In the genomic region with DNA sequence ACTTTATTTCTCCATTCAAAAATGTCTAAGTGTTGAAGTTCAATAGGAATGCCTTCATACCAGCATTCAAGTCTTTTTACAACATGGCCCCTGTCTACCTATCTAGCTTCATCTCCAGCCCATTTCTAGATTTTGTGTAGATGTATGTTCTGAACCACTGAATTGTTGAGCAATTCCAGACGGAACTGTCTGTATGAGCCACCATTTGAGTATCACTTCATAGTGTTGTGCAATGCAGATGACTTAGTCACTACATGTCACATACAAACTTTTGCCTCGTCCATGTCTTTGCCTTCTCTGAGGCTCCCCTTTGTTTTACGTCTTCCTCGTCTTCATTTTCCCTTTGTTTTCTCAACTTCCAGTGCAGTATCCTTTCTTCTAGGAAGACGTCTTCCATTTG, we compare ENCODE assay signal across 22 cellular contexts.
DNase-seq lines count a peak whose midpoint lies in the region; ATAC-seq and TF ChIP-seq lines count a peak whose summit lies in the region.
"Had no signal": no experiment of that assay in that cellular context is flagged by ENCODE, and none has a peak within 500 bp of the region (broad histone marks: within the 10 kb centered on the region; RNA-seq: fewer than 3 reads in every experiment).

No MANE protein-coding gene starts in this region.

- no peak for TF ChIP-seq POLR2A in IMR-90 (IDR thresholded peaks at IDR 0.05; ENCODE audit: low read depth, low read length)

- H3K9me1 ChIP-seq in IMR-90 (ENCODE audit: insufficient read depth, low read length): peaks cover 12% of the 10 kb centered on the region

- no peaks in the 10 kb centered on the region for H3K4me1 Mint-ChIP-seq in natural killer cell treated with Interleukin-12 subunit alpha and Interleukin-12 subunit beta and Interleukin-15 and Interleukin-18, amount 100 ng/mL, for 72 hours (ENCODE audit: low read depth in 2 of 2)
- H3K4me1 Mint-ChIP-seq: activated naive CD4-positive, alpha-beta T cell treated with anti-CD3 and anti-CD28 coated beads, Interleukin-2, amount 10 ng/mL, durations not matched to agents 7 days and 5 days; CD8-positive, alpha-beta memory T cell; stimulated activated memory B cell treated with anti-CD40 and anti-IgM and Interleukin-4, amounts not matched to agents 10 μg/mL and 1 μg/mL and 100 μg/mL, for 72 hours had no signal

- H2AK5ac ChIP-seq in IMR-90 (ENCODE audit: low read depth, low read length): no peak overlapping the region; the same call in 1 of the 2 replicates

- no CpG with 5 or more reads among the region's 5 CpGs for WGBS in IMR-90 (ENCODE audit: extremely low coverage in 2 of 2, insufficient read length in 1 of 2), 2 experiments

- no peak overlapping the region for H3K9ac ChIP-seq in IMR-90 (ENCODE audit: low read depth, low read length)

- H3K4me3 ChIP-seq in IMR-90 (ENCODE audit: insufficient read depth, low read depth, low read length) (no peak overlapping the region), upper lobe of right lung (no peak overlapping the region)
- H3K4me3 ChIP-seq: esophagus muscularis mucosa, HAP-1, sigmoid colon, testis had no signal

- peaks cover 8% of the 10 kb centered on the region for H3K9me3 Mint-ChIP-seq in natural killer cell treated with Interleukin-12 subunit alpha and Interleukin-12 subunit beta and Interleukin-15 and Interleukin-18, amount 100 ng/mL, for 72 hours
- H3K9me3 Mint-ChIP-seq: stimulated activated memory B cell treated with anti-CD40 and anti-IgM and Interleukin-4, amounts not matched to agents 10 μg/mL and 1 μg/mL and 100 μg/mL, for 72 hours had no signal

- H3K4ac ChIP-seq in IMR-90 (ENCODE audit: low read depth, low read length): no peak overlapping the region

- no peaks in the 10 kb centered on the region for H4K20me1 ChIP-seq in IMR-90 (ENCODE audit: insufficient read depth, low read length)

- CTCF ChIA-PET in IMR-90 (lab: Yijun Ruan, JAX): interaction anchor here (0.6 kb wide), 1 partner anchor 32 kb away, joined by 3 read pairs; no protein-coding TSS in a partner anchor

- H2BK15ac ChIP-seq in IMR-90 (ENCODE audit: low read depth, low read length): 0 out of 3 replicates have a peak overlapping the region, but pooled peaks have one; percentile 15

- H3K4me3 Mint-ChIP-seq in natural killer cell treated with Interleukin-12 subunit alpha and Interleukin-12 subunit beta and Interleukin-15 and Interleukin-18, amount 100 ng/mL, for 72 hours: no peak overlapping the region
- H3K4me3 Mint-ChIP-seq: activated naive CD4-positive, alpha-beta T cell treated with anti-CD3 and anti-CD28 coated beads, Interleukin-2, amount 10 ng/mL, durations not matched to agents 7 days and 5 days; activated T-cell treated with anti-CD3 and anti-CD28 coated beads, Interleukin-2, amount 50 U/mL, for 72 hours; CD8-positive, alpha-beta memory T cell; stimulated activated memory B cell treated with anti-CD40 and anti-IgM and Interleukin-4, amounts not matched to agents 10 μg/mL and 1 μg/mL and 100 μg/mL, for 72 hours had no signal

- H3K27ac Mint-ChIP-seq in natural killer cell treated with Interleukin-12 subunit alpha and Interleukin-12 subunit beta and Interleukin-15 and Interleukin-18, amount 100 ng/mL, for 72 hours: no peak overlapping the region
- H3K27ac Mint-ChIP-seq: activated naive CD4-positive, alpha-beta T cell treated with anti-CD3 and anti-CD28 coated beads, Interleukin-2, amount 10 ng/mL, durations not matched to agents 7 days and 5 days; activated T-cell treated with anti-CD3 and anti-CD28 coated beads, Interleukin-2, amount 50 U/mL, for 72 hours; CD8-positive, alpha-beta memory T cell; stimulated activated memory B cell treated with anti-CD40 and anti-IgM and Interleukin-4, amounts not matched to agents 10 μg/mL and 1 μg/mL and 100 μg/mL, for 72 hours had no signal

- no peaks in the 10 kb centered on the region for H3K36me3 ChIP-seq in IMR-90 (ENCODE audit: control insufficient read depth, insufficient read depth, low read length)
- H3K36me3 ChIP-seq in upper lobe of right lung: no peaks in the 10 kb centered on the region
- H3K36me3 ChIP-seq: esophagus muscularis mucosa, HAP-1, sigmoid colon had no signal

- no peak for TF ChIP-seq CTCF in IMR-90 (conservative IDR thresholded peaks at IDR 0.05; ENCODE audit: low read depth, low read length)
- TF ChIP-seq CTCF in upper lobe of right lung (IDR thresholded peaks at IDR 0.05): no peak

- no peaks in the 10 kb centered on the region for H3K27me3 ChIP-seq in IMR-90 (ENCODE audit: control insufficient read depth, insufficient read depth, low read length)
- H3K27me3 ChIP-seq in upper lobe of right lung: no peaks in the 10 kb centered on the region
- H3K27me3 ChIP-seq: esophagus muscularis mucosa, sigmoid colon, testis had no signal

- no peak overlapping the region for H2BK5ac ChIP-seq in IMR-90 (ENCODE audit: low read depth, low read length, poor library complexity, severe bottlenecking)

- H3K14ac ChIP-seq in IMR-90 (replicated peaks; ENCODE audit: low read depth, low read length): 0 out of 2 replicates have a peak overlapping the region, but pooled peaks have one; percentile 5

- dilution Hi-C loops in IMR-90 (cut with HindIII; ENCODE audit: low sequenced_read_pairs, unreplicated experiment): no loop called here

- H3K27me3 Mint-ChIP-seq in natural killer cell treated with Interleukin-12 subunit alpha and Interleukin-12 subunit beta and Interleukin-15 and Interleukin-18, amount 100 ng/mL, for 72 hours: no peaks in the 10 kb centered on the region
- H3K27me3 Mint-ChIP-seq: activated naive CD4-positive, alpha-beta T cell treated with anti-CD3 and anti-CD28 coated beads, Interleukin-2, amount 10 ng/mL, durations not matched to agents 7 days and 5 days; CD8-positive, alpha-beta memory T cell; stimulated activated memory B cell treated with anti-CD40 and anti-IgM and Interleukin-4, amounts not matched to agents 10 μg/mL and 1 μg/mL and 100 μg/mL, for 72 hours had no signal

- no peaks in the 10 kb centered on the region for H3K9me3 ChIP-seq in IMR-90 (ENCODE audit: control insufficient read depth, insufficient read depth, low read length)
- H3K9me3 ChIP-seq in upper lobe of right lung: no peaks in the 10 kb centered on the region
- H3K9me3 ChIP-seq: esophagus muscularis mucosa, HAP-1, sigmoid colon, testis had no signal

- H4K5ac ChIP-seq in IMR-90 (ENCODE audit: low read depth, low read length): no peak overlapping the region

- H2BK120ac ChIP-seq in IMR-90 (ENCODE audit: low read depth, low read length): peak overlapping the region; percentile 2; the same call in 1 of the 2 replicates

- in situ Hi-C loops in IMR-90 (cut with MboI; ENCODE audit: low sequenced_read_pairs): no loop called here

- intact Hi-C loops in IMR-90 (cut with micrococcal nuclease): no loop called here
- intact Hi-C loops in upper lobe of right lung (cut with DNase I): no loop called here

- no peak overlapping the region for H2AK9ac ChIP-seq in IMR-90 (replicated peaks; ENCODE audit: low read depth, low read length, poor library complexity)

- H4K91ac ChIP-seq in IMR-90 (ENCODE audit: insufficient read depth, low read depth, low read length): no peak overlapping the region

- no peak overlapping the region for H3K18ac ChIP-seq in IMR-90 (ENCODE audit: low read depth, low read length)

- ATAC-seq in IMR-90 (ENCODE audit: low read depth) (no peak), upper lobe of right lung (peak; percentile 40)
- ATAC-seq in natural killer cell treated with Interleukin-12 subunit alpha and Interleukin-12 subunit beta and Interleukin-15 and Interleukin-18, amount 100 ng/mL, for 72 hours: no peak
- ATAC-seq: activated T-cell treated with anti-CD3 and anti-CD28 coated beads, Interleukin-2, amount 50 U/mL, for 72 hours; left colon; stimulated activated memory B cell treated with anti-CD40 and anti-IgM and Interleukin-4, amounts not matched to agents 10 μg/mL and 1 μg/mL and 100 μg/mL, for 72 hours had no signal

- no peak for TF ChIP-seq RAD21 in IMR-90 (IDR thresholded peaks at IDR 0.05; ENCODE audit: low read length)

- no peak overlapping the region for H3K56ac ChIP-seq in IMR-90 (ENCODE audit: extremely low read depth, insufficient read depth, low read length)

- peak; percentile 35 for DNase-seq in IMR-90
- DNase-seq in RPMI7951 (ENCODE audit: low read depth): peak; percentile 57
- peak; percentile 33 for DNase-seq in fibroblast of gingiva (ENCODE audit: low read depth)
- no peak for DNase-seq in upper lobe of right lung
- no peak for DNase-seq in natural killer cell treated with Interleukin-12 subunit alpha and Interleukin-12 subunit beta and Interleukin-15 and Interleukin-18, amount 100 ng/mL, for 72 hours (ENCODE audit: low spot score)
- no peak for DNase-seq in NCI-H510A (lab: John Stamatoyannopoulos, UW)
- DNase-seq in hypothalamus (lab: John Stamatoyannopoulos, UW): no peak
- DNase-seq: activated naive CD4-positive, alpha-beta T cell treated with anti-CD3 and anti-CD28 coated beads, Interleukin-2, amount 10 ng/mL, durations not matched to agents 7 days and 5 days; activated T-cell treated with anti-CD3 and anti-CD28 coated beads, Interleukin-2, amount 50 U/mL, for 72 hours; aorta; CD8-positive, alpha-beta memory T cell; DMS53; effector CD4-positive, alpha-beta T cell; left colon; NCI-H146; NCI-H2171 treated with DMSO at 0.1 percent for 48 hours; NCI-H774; sigmoid colon; testis had no signal

- no peak overlapping the region for H3K23ac ChIP-seq in IMR-90 (ENCODE audit: low read depth, low read length)

- H4K8ac ChIP-seq in IMR-90 (ENCODE audit: low read depth in 2 of 2, low read length in 2 of 2): no peak overlapping the region

- no peaks in the 10 kb centered on the region for H3K36me3 Mint-ChIP-seq in natural killer cell treated with Interleukin-12 subunit alpha and Interleukin-12 subunit beta and Interleukin-15 and Interleukin-18, amount 100 ng/mL, for 72 hours
- H3K36me3 Mint-ChIP-seq: activated naive CD4-positive, alpha-beta T cell treated with anti-CD3 and anti-CD28 coated beads, Interleukin-2, amount 10 ng/mL, durations not matched to agents 7 days and 5 days; CD8-positive, alpha-beta memory T cell; stimulated activated memory B cell treated with anti-CD40 and anti-IgM and Interleukin-4, amounts not matched to agents 10 μg/mL and 1 μg/mL and 100 μg/mL, for 72 hours had no signal

- H3K27ac ChIP-seq in IMR-90 (ENCODE audit: insufficient read depth, low read length): no peak overlapping the region
- H3K27ac ChIP-seq in upper lobe of right lung: no peak overlapping the region
- H3K27ac ChIP-seq: esophagus muscularis mucosa, sigmoid colon, testis had no signal

- H3K4me1 ChIP-seq in IMR-90 (ENCODE audit: control insufficient read depth, insufficient read depth, low read length) (peaks cover 8% of the 10 kb centered on the region; the same call in 1 of the 2 replicates), upper lobe of right lung (no peaks in the 10 kb centered on the region)
- H3K4me1 ChIP-seq: esophagus muscularis mucosa, HAP-1, sigmoid colon, testis had no signal

- BruUV-seq in IMR-90 (replicated peaks; lab: Mats Ljungman, UMichigan): no TSS peak

- no peak overlapping the region for H2BK20ac ChIP-seq in IMR-90 (ENCODE audit: low read depth, low read length)

- POLR2A ChIA-PET in IMR-90 (lab: Charles Lee; ENCODE audit: unreplicated experiment): no interaction called here

- no peak overlapping the region for H3K4me2 ChIP-seq in IMR-90 (ENCODE audit: low read depth, low read length)

- no peak overlapping the region for H2AFZ ChIP-seq in IMR-90 (replicated peaks; ENCODE audit: low read length, poor library complexity)

- H3K79me1 ChIP-seq in IMR-90 (ENCODE audit: low read depth in 1 of 2, low read length in 2 of 2): peaks cover 0 to 16% of the 10 kb centered on the region in 2 experiments; a peak in 1 of 4 replicates

Comparison
In these comparisons a context has a peak if more than half of its experiments do, and no peak if none do; other contexts are left out.
1. DNase-seq: peak in IMR-90 (single experiment), RPMI7951 (single experiment) and fibroblast of gingiva (single experiment); none in upper lobe of right lung (single experiment), natural killer cell treated with Interleukin-12 subunit alpha and Interleukin-12 subunit beta and Interleukin-15 and Interleukin-18, amount 100 ng/mL, for 72 hours (single experiment), NCI-H510A (single experiment) and hypothalamus (0 of 51).